In the genomic region with DNA sequence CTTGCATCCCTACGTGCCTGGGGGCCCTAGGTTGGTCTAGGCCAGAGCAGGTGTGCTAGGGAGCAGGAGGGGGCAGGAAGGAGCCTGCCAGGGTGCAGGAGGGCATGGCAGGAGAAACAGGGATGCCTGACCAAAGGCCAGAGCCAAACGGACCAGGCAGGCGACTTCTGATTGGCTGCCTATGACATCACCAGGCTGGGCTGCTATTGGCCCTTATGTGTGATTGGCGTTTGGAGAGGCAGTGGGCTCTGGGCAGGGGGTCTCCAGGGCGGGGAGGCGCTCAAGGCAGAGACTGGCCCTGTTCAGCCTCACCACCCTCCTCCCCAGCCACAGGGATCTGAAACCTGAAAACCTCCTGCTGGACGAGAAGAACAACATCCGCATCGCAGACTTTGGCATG, we compare ENCODE assay signal across 16 cellular contexts. TPM values are rescaled to one million over a fixed set of nuclear protein-coding genes. Genes with fewer than 3 reads are reported as not detected.
DNase-seq lines count a peak whose midpoint lies in the region; ATAC-seq, FAIRE-seq and TF ChIP-seq lines count a peak whose summit lies in the region.
"Had no signal": no experiment of that assay in that cellular context is flagged by ENCODE, and none has a peak within 500 bp of the region (broad histone marks: within the 10 kb centered on the region; RNA-seq: fewer than 3 reads in every experiment).

No MANE protein-coding gene starts in this region.

- no peak overlapping the region for H3K9ac ChIP-seq in mammary epithelial cell (ENCODE audit: insufficient read depth, low read length)
- H3K9ac ChIP-seq in adipocyte (ENCODE audit: low read length) = no peak overlapping the region
- no peak overlapping the region for H3K9ac ChIP-seq in kidney (ENCODE audit: low read length in 2 of 2)

- H3K4me3 ChIP-seq in mammary epithelial cell (replicated peaks in 1 of 3; ENCODE audit: insufficient read depth in 1 of 3, low read depth in 2 of 3, low read length in 3 of 3) (no peak overlapping the region), adipocyte (ENCODE audit: low read length) (no peak overlapping the region), kidney (ENCODE audit: low read length in 2 of 2) (no peak overlapping the region), OCI-LY7 (ENCODE audit: low read depth, low read length, poor library complexity, severe bottlenecking) (no peak overlapping the region), psoas muscle (no peak overlapping the region)
- H3K4me3 ChIP-seq: ovary, spleen, uterus had no signal

- intact Hi-C loops in mammary epithelial cell (cut with micrococcal nuclease) = loop anchor here (10.0 kb wide), 1 partner anchor 147 kb away; no protein-coding TSS in a partner anchor
- intact Hi-C loops in kidney (cut with DNase I) = no loop called here
- intact Hi-C loops in OCI-LY7 (cut with micrococcal nuclease; ENCODE audit: unreplicated experiment) = no loop called here
- intact Hi-C loops in psoas muscle (cut with DNase I) = no loop called here

- BruUV-seq in mammary epithelial cell (replicated peaks; lab: Mats Ljungman, UMichigan) (no TSS peak), OCI-LY7 (replicated peaks; lab: Mats Ljungman, UMichigan) (no TSS peak)

- H3K4me2 ChIP-seq in mammary epithelial cell (ENCODE audit: insufficient read depth, low read depth, low read length) (no peak overlapping the region), OCI-LY7 (ENCODE audit: low read length) (no peak overlapping the region)

- dilution Hi-C loops in mammary epithelial cell (cut with HindIII; ENCODE audit: low sequenced_read_pairs) = no loop called here

- H2AFZ ChIP-seq in mammary epithelial cell (ENCODE audit: low read depth, low read length) (no peak overlapping the region), OCI-LY7 (ENCODE audit: low read length) (no peak overlapping the region)

- H3K79me2 ChIP-seq in mammary epithelial cell (ENCODE audit: insufficient read depth, low read length) = no peaks in the 10 kb centered on the region
- H3K79me2 ChIP-seq in OCI-LY7 (ENCODE audit: insufficient read depth, low read depth, low read length) = no peaks in the 10 kb centered on the region

- POLR2A ChIA-PET in OCI-LY7 (lab: Charles Lee) = no interaction called here

- peaks cover 3% of the 10 kb centered on the region for H3K4me1 ChIP-seq in mammary epithelial cell (ENCODE audit: insufficient read depth, low read length)
- H3K4me1 ChIP-seq in adipocyte (ENCODE audit: control insufficient read depth, insufficient read depth, low read length) = no peaks in the 10 kb centered on the region
- no peaks in the 10 kb centered on the region for H3K4me1 ChIP-seq in kidney (ENCODE audit: control insufficient read depth in 1 of 2, insufficient read depth in 1 of 2, low read depth in 1 of 2, low read length in 2 of 2)
- no peaks in the 10 kb centered on the region for H3K4me1 ChIP-seq in OCI-LY7 (ENCODE audit: insufficient read depth, low read length, poor library complexity, severe bottlenecking)
- no peaks in the 10 kb centered on the region for H3K4me1 ChIP-seq in psoas muscle
- H3K4me1 ChIP-seq: uterus had no signal

- FAIRE-seq in kidney (lab: Jason Lieb, UNC) = no peak

- WGBS in mammary epithelial cell (ENCODE audit: low coverage, missing lambda C conversion rate) = 33% methylated on average over 6 of the region's 9 CpGs
- 26 to 30% (median 28%) methylated on average over 9 of the region's 9 CpGs for WGBS in psoas muscle, 3 donors

- H3K36me3 ChIP-seq in mammary epithelial cell (ENCODE audit: insufficient read depth, low read length) (no peaks in the 10 kb centered on the region), adipocyte (ENCODE audit: control insufficient read depth, insufficient read depth, low read length, severe bottlenecking) (no peaks in the 10 kb centered on the region), kidney (ENCODE audit: control insufficient read depth in 1 of 2, insufficient read depth in 2 of 2, low read length in 2 of 2) (no peaks in the 10 kb centered on the region), OCI-LY7 (ENCODE audit: insufficient read depth, low read length) (no peaks in the 10 kb centered on the region), psoas muscle (ENCODE audit: insufficient read depth in 1 of 2, low read depth in 1 of 2) (no peaks in the 10 kb centered on the region)
- H3K36me3 ChIP-seq: ovary, spleen, uterus had no signal

- TF ChIP-seq CTCF in mammary epithelial cell (conservative IDR thresholded peaks at IDR 0.05 in 1 of 2, IDR thresholded peaks at IDR 0.05 in 1 of 2; ENCODE audit: extremely low read depth in 1 of 2, insufficient read depth in 1 of 2, low read depth in 1 of 2, low read length in 2 of 2) (no peak), kidney (IDR thresholded peaks at IDR 0.05; ENCODE audit: borderline replicate concordance, extremely low read depth, insufficient read depth) (no peak), OCI-LY7 (conservative IDR thresholded peaks at IDR 0.05; ENCODE audit: low read length) (no peak), psoas muscle (IDR thresholded peaks at IDR 0.05) (no peak)

- H3K27me3 ChIP-seq in mammary epithelial cell (ENCODE audit: insufficient read depth, low read length) (no peaks in the 10 kb centered on the region), adipocyte (replicated peaks; ENCODE audit: control insufficient read depth, insufficient read depth, low read length) (peaks cover 18% of the 10 kb centered on the region), psoas muscle (ENCODE audit: insufficient read depth in 3 of 3, low read length in 2 of 3) (peaks cover 0 to 11% (median 0%) of the 10 kb centered on the region in 3 donors)
- H3K27me3 ChIP-seq: ovary, uterus had no signal

- no peaks in the 10 kb centered on the region for H3K9me2 ChIP-seq in OCI-LY7 (ENCODE audit: insufficient read depth, low read length)

- no peaks in the 10 kb centered on the region for H4K20me1 ChIP-seq in mammary epithelial cell (ENCODE audit: insufficient read depth, low read length)
- no peaks in the 10 kb centered on the region for H4K20me1 ChIP-seq in OCI-LY7 (ENCODE audit: insufficient read depth, low read length)

- H3K27ac ChIP-seq in mammary epithelial cell (ENCODE audit: insufficient read depth, low read depth, low read length) (no peak overlapping the region), kidney (ENCODE audit: low read depth in 2 of 2, low read length in 2 of 2) (no peak overlapping the region), OCI-LY7 (ENCODE audit: low read depth, low read length, poor library complexity, severe bottlenecking) (no peak overlapping the region), psoas muscle (no peak overlapping the region)
- H3K27ac ChIP-seq: ovary, spleen, uterus had no signal

- H3K9me3 ChIP-seq in mammary epithelial cell (replicated peaks; ENCODE audit: insufficient read depth, low read length) (no peaks in the 10 kb centered on the region), adipocyte (ENCODE audit: control insufficient read depth, low read length) (no peaks in the 10 kb centered on the region), kidney (ENCODE audit: control insufficient read depth in 1 of 2, low read length in 2 of 2) (no peaks in the 10 kb centered on the region), OCI-LY7 (ENCODE audit: low read length) (no peaks in the 10 kb centered on the region), psoas muscle (no peaks in the 10 kb centered on the region)
- H3K9me3 ChIP-seq: ovary, spleen, uterus had no signal

- CTCF ChIA-PET in mammary epithelial cell (lab: Charles Lee; ENCODE audit: low non-redundant PET) = no interaction called here
- CTCF ChIA-PET in OCI-LY7 (lab: Charles Lee; ENCODE audit: unreplicated experiment) = no interaction called here

- in situ Hi-C loops in T47D (cut with HindIII; ENCODE audit: low pct_unique_long_range_greater_than_20kb, low sequenced_read_pairs) = no loop called here
- in situ Hi-C loops in mammary epithelial cell (cut with MboI; ENCODE audit: low sequenced_read_pairs in 2 of 2) = no loop called here

- ATAC-seq in psoas muscle (no peak), GM19023 (IDR thresholded peaks at IDR 0.05; ENCODE audit: unreplicated experiment) (no peak)
- ATAC-seq: stimulated activated naive CD8-positive, alpha-beta T cell treated with anti-CD3 and anti-CD28 coated beads, Interleukin-15, amount 100 ng/mL, for 72 hours had no signal

- peak; percentile 57 to 86 for DNase-seq in T47D (ENCODE audit: low read depth in 1 of 2, low spot score in 1 of 2)
- no peak for DNase-seq in mammary epithelial cell
- peak; percentile 10 for DNase-seq in adipocyte (ENCODE audit: low read depth)
- peak; percentile 95 for DNase-seq in iPS-NIHi11 (ENCODE audit: low spot score)
- no peak for DNase-seq in kidney
- no peak for DNase-seq in OCI-LY7 (ENCODE audit: low spot score)
- DNase-seq in psoas muscle = no peak
- DNase-seq: activated CD4-positive, alpha-beta memory T cell treated with anti-CD3 and anti-CD28 coated beads for 36 hours; NCI-H2081; ovary; SIG-M5; spleen; stimulated activated naive CD8-positive, alpha-beta T cell treated with anti-CD3 and anti-CD28 coated beads, Interleukin-15, amount 100 ng/mL, for 72 hours; T1000; uterus had no signal

RNA-seq across cellular contexts. Expression of a gene that starts 44.4 kb away (rescaled TPM):
- total RNA-seq in mammary epithelial cell (10 to 100 TPM; 26.5 to 30.0 TPM), kidney (51.7 TPM), OCI-LY7 (2022) (22.4 and 22.6 TPM in 2 replicates), psoas muscle (10 to 100 TPM; 44.5 to 58.7 (median 52.4) TPM)
- polyA plus RNA-seq in mammary epithelial cell (30.9 TPM), kidney (ENCODE audit: insufficient read depth, low read depth, low replicate concordance) (50.7 TPM), psoas muscle (10 to 100 TPM; 52.6 to 75.1 (median 74.2) TPM)
- polyA minus RNA-seq in mammary epithelial cell = 32.8 TPM
- total RNA-seq in OCI-LY7 (2014; rRNA removed; shearing (Covaris generic)) = 26.4 and 27.5 TPM in 2 replicates

RNA-seq across cellular contexts. Expression of a gene that starts 52.4 kb away (rescaled TPM):
- total RNA-seq in mammary epithelial cell = under 1 TPM; 0.17 to 0.45 TPM
- 0.17 TPM for polyA plus RNA-seq in mammary epithelial cell
- not detected for polyA minus RNA-seq in mammary epithelial cell
- 1.2 TPM for total RNA-seq in kidney
- polyA plus RNA-seq in kidney (ENCODE audit: insufficient read depth, low read depth, low replicate concordance) = 0.43 TPM
- not detected in 2 replicates for total RNA-seq in OCI-LY7 (2014; rRNA removed; shearing (Covaris generic))
- total RNA-seq in OCI-LY7 (2022) = not detected in 2 replicates
- total RNA-seq in psoas muscle = under 1 TPM; 0.19 to 0.47 (median 0.29) TPM
- polyA plus RNA-seq in psoas muscle = under 1 TPM; 0.26 to 0.78 (median 0.44) TPM

Comparison
In these comparisons a context has a peak if more than half of its experiments do, and no peak if none do; other contexts are left out.
1. DNase-seq: peak in T47D (2 of 2), adipocyte (single experiment) and iPS-NIHi11 (single experiment); none in mammary epithelial cell (single experiment), kidney (single experiment), OCI-LY7 (single experiment) and psoas muscle (0 of 2).